Comparison of ENCODE assay signal across 1 cellular context in the genomic region with DNA sequence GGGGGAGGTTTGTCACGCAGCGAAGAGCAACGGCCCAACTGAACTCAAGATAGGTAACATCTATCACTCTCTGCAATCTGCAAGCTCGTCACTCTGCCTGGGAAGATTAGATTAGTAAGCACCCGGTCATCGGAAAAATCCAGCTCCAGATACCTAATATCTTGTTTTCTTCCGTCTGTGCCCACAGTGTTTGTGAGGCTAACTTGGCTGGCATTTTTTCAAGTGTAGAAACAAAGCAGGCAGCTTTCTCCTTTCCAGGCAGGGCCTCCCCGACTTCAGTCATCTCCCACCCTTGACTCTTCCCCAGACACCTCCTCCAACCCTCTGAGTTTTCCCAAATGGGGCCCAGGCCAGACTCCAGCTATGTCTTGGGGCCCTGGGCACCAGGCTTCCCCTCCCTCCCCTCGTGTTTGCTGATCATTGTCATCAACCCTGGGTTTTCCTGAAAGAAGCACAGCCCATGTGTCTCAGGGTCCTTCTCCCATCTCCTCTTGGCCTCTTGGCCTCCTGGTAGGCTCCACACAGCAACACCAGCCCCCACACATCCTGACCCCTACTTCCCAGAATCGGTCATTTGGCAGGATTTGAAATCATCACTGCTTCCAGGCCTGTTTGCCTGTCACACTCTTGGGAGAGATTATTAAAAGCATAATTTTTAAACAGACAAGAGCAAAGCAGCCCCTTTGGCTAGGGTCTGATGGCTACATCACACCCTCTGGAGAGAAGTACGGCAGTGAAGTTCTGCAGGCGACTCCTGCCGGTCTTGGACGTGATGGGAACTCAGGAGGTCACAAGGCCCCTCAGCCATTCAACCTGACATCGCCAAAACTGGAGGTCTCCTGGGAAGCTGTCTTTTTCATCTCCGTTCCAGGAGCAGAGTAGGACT.
TF ChIP-seq lines count a peak whose summit lies in the region.

No MANE protein-coding gene starts in this region.

TF ChIP-seq in SK-N-SH, 30 proteins besides CTCF, POLR2A, EP300 and RAD21 (continued from another document):
- TF ChIP-seq, protein P1, sequence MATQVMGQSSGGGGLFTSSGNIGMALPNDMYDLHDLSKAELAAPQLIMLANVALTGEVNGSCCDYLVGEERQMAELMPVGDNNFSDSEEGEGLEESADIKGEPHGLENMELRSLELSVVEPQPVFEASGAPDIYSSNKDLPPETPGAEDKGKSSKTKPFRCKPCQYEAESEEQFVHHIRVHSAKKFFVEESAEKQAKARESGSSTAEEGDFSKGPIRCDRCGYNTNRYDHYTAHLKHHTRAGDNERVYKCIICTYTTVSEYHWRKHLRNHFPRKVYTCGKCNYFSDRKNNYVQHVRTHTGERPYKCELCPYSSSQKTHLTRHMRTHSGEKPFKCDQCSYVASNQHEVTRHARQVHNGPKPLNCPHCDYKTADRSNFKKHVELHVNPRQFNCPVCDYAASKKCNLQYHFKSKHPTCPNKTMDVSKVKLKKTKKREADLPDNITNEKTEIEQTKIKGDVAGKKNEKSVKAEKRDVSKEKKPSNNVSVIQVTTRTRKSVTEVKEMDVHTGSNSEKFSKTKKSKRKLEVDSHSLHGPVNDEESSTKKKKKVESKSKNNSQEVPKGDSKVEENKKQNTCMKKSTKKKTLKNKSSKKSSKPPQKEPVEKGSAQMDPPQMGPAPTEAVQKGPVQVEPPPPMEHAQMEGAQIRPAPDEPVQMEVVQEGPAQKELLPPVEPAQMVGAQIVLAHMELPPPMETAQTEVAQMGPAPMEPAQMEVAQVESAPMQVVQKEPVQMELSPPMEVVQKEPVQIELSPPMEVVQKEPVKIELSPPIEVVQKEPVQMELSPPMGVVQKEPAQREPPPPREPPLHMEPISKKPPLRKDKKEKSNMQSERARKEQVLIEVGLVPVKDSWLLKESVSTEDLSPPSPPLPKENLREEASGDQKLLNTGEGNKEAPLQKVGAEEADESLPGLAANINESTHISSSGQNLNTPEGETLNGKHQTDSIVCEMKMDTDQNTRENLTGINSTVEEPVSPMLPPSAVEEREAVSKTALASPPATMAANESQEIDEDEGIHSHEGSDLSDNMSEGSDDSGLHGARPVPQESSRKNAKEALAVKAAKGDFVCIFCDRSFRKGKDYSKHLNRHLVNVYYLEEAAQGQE (IDR thresholded peaks at IDR 0.05; ENCODE audit: low read depth, low read length): no peak
- TF ChIP-seq PBX3 (IDR thresholded peaks at IDR 0.05) (peak; percentile 67), GATA2 (CRISPR knock-in tag; IDR thresholded peaks at IDR 0.05) (peak; percentile 86), RFX5 (IDR thresholded peaks at IDR 0.05; ENCODE audit: low read length) (no peak), NRF1 (IDR thresholded peaks at IDR 0.05; ENCODE audit: low read depth, low read length) (no peak), IRF3 (IDR thresholded peaks at IDR 0.05; ENCODE audit: low read depth, low read length) (no peak), YY1 (IDR thresholded peaks at IDR 0.05; ENCODE audit: low read depth) (no peak), EZH2phosphoT487 (IDR thresholded peaks at IDR 0.05; ENCODE audit: borderline replicate concordance, low read depth) (no peak), MXI1 (IDR thresholded peaks at IDR 0.05; ENCODE audit: low read depth, low read length) (no peak), TCF12 (IDR thresholded peaks at IDR 0.05) (peak; percentile 54), USF1 (IDR thresholded peaks at IDR 0.05; ENCODE audit: borderline replicate concordance, low read depth) (no peak), SMC3 (IDR thresholded peaks at IDR 0.05; ENCODE audit: low read depth, low read length) (no peak), ELF1 (IDR thresholded peaks at IDR 0.05) (no peak), TEAD4 (IDR thresholded peaks at IDR 0.05; ENCODE audit: borderline replicate concordance, insufficient read depth) (no peak), RCOR1 (IDR thresholded peaks at IDR 0.05; ENCODE audit: low read length) (no peak; the same call in 1 of the 2 replicates), FOXM1 (IDR thresholded peaks at IDR 0.05; ENCODE audit: low read depth) (no peak), FOXJ3 (CRISPR knock-in tag; IDR thresholded peaks at IDR 0.05) (peak; percentile 69)
- TF ChIP-seq, protein P2, sequence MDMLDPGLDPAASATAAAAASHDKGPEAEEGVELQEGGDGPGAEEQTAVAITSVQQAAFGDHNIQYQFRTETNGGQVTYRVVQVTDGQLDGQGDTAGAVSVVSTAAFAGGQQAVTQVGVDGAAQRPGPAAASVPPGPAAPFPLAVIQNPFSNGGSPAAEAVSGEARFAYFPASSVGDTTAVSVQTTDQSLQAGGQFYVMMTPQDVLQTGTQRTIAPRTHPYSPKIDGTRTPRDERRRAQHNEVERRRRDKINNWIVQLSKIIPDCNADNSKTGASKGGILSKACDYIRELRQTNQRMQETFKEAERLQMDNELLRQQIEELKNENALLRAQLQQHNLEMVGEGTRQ (IDR thresholded peaks at IDR 0.05; ENCODE audit: borderline replicate concordance, low read depth, low read length): no peak
